1 cellular context compared by ENCODE assay signal in genomic region chr14:55103005-55103640, GRCh38.
A peak's percentile ranks its signal among the peaks of the same experiment; 100 is the strongest.
TF ChIP-seq lines count a peak whose summit lies in the region.

No MANE protein-coding gene starts in this region.

TF ChIP-seq in HepG2, 621 proteins besides CTCF, POLR2A, EP300 and RAD21 (continued from another document and continues in another):
- TF ChIP-seq GMEB1 (CRISPR knock-in tag; IDR thresholded peaks at IDR 0.05; ENCODE audit: borderline replicate concordance) (peak; percentile 53; the same call in 1 of the 2 replicates), ZNF639 (CRISPR knock-in tag; conservative IDR thresholded peaks at IDR 0.05) (no peak), PHF21A (CRISPR knock-in tag; IDR thresholded peaks at IDR 0.05) (peak; percentile 87), ARID4A (CRISPR knock-in tag; IDR thresholded peaks at IDR 0.05; ENCODE audit: borderline replicate concordance) (peak; percentile 41; the same call in 1 of the 2 replicates), TEF (CRISPR knock-in tag; IDR thresholded peaks at IDR 0.05) (no peak), ZNF883 (CRISPR knock-in tag; IDR thresholded peaks at IDR 0.05; ENCODE audit: not compliant biosample characterization) (peak; percentile 44), ZNF788 (CRISPR knock-in tag; IDR thresholded peaks at IDR 0.05; ENCODE audit: borderline replicate concordance) (peak; percentile 50; the same call in 1 of the 2 replicates), ZNF33B (CRISPR knock-in tag; IDR thresholded peaks at IDR 0.05) (0 out of 2 replicates have a peak, but pooled peaks have one; percentile 74), GATA4 (IDR thresholded peaks at IDR 0.05; ENCODE audit: borderline replicate concordance, low read depth) (peak; percentile 48; the same call in 1 of the 2 replicates), ZNF263 (CRISPR knock-in tag; IDR thresholded peaks at IDR 0.05) (peak; percentile 95), SP2 (CRISPR knock-in tag; IDR thresholded peaks at IDR 0.05) (no peak), HDAC6 (IDR thresholded peaks at IDR 0.05; ENCODE audit: low read depth, low read length) (no peak), PBX2 (CRISPR knock-in tag; IDR thresholded peaks at IDR 0.05) (no peak), HOXA9 (CRISPR knock-in tag; IDR thresholded peaks at IDR 0.05; ENCODE audit: borderline replicate concordance) (no peak), PLSCR1 (CRISPR knock-in tag; IDR thresholded peaks at IDR 0.05; ENCODE audit: borderline replicate concordance) (no peak), TBL1XR1 (IDR thresholded peaks at IDR 0.05; ENCODE audit: borderline replicate concordance, low read length, partially characterized antibody) (peak; percentile 25), PRPF4 (IDR thresholded peaks at IDR 0.05; ENCODE audit: low read depth, low read length, poor library complexity, severe bottlenecking) (no peak), ZNF879 (CRISPR knock-in tag; IDR thresholded peaks at IDR 0.05) (no peak), FOSL1 (CRISPR knock-in tag; IDR thresholded peaks at IDR 0.05; ENCODE audit: borderline replicate concordance) (peak; percentile 91), SOX6 (IDR thresholded peaks at IDR 0.05) (no peak), SOX6 (CRISPR knock-in tag; IDR thresholded peaks at IDR 0.05) (peak; percentile 83), ZNF839 (CRISPR knock-in tag; IDR thresholded peaks at IDR 0.05; ENCODE audit: borderline replicate concordance) (no peak), THRA (CRISPR knock-in tag; IDR thresholded peaks at IDR 0.05; ENCODE audit: borderline replicate concordance) (peak; percentile 76; the same call in 1 of the 2 replicates), REXO4 (CRISPR knock-in tag; IDR thresholded peaks at IDR 0.05; ENCODE audit: borderline replicate concordance) (no peak), DPF2 (CRISPR knock-in tag; IDR thresholded peaks at IDR 0.05; ENCODE audit: borderline replicate concordance, low read depth) (peak; percentile 87), ZNF556 (CRISPR knock-in tag; IDR thresholded peaks at IDR 0.05; ENCODE audit: borderline replicate concordance) (peak; percentile 50; the same call in 1 of the 2 replicates), ELK4 (CRISPR knock-in tag; IDR thresholded peaks at IDR 0.05; ENCODE audit: borderline replicate concordance) (no peak), ZBTB20 (CRISPR knock-in tag; IDR thresholded peaks at IDR 0.05; ENCODE audit: borderline replicate concordance, low read depth) (peak; percentile 81; the same call in 1 of the 2 replicates), IKZF1 (IDR thresholded peaks at IDR 0.05) (no peak), STAT5B (CRISPR knock-in tag; IDR thresholded peaks at IDR 0.05) (no peak), ZNF460 (CRISPR knock-in tag; IDR thresholded peaks at IDR 0.05; ENCODE audit: borderline replicate concordance) (no peak), RFXANK (CRISPR knock-in tag; IDR thresholded peaks at IDR 0.05) (no peak), JUNB (CRISPR knock-in tag; IDR thresholded peaks at IDR 0.05; ENCODE audit: borderline replicate concordance) (peak; percentile 82; the same call in 1 of the 2 replicates), HNRNPL (IDR thresholded peaks at IDR 0.05; ENCODE audit: low read depth, low read length) (no peak), ZBTB7A (CRISPR knock-in tag; IDR thresholded peaks at IDR 0.05) (no peak), ZNF343 (CRISPR knock-in tag; IDR thresholded peaks at IDR 0.05) (no peak), RORA (CRISPR knock-in tag; IDR thresholded peaks at IDR 0.05) (no peak), ZBTB14 (CRISPR knock-in tag; IDR thresholded peaks at IDR 0.05) (no peak), SIX4 (CRISPR knock-in tag; IDR thresholded peaks at IDR 0.05) (0 out of 2 replicates have a peak, but pooled peaks have one; percentile 11), HOXD1 (CRISPR knock-in tag; IDR thresholded peaks at IDR 0.05) (peak; percentile 78; the same call in 1 of the 2 replicates), THAP9 (CRISPR knock-in tag; IDR thresholded peaks at IDR 0.05; ENCODE audit: borderline replicate concordance) (peak; percentile 56; the same call in 1 of the 2 replicates), MAF1 (CRISPR knock-in tag; IDR thresholded peaks at IDR 0.05; ENCODE audit: borderline replicate concordance) (no peak), RARG (CRISPR knock-in tag; IDR thresholded peaks at IDR 0.05; ENCODE audit: low read depth) (no peak), ZFP36L1 (CRISPR knock-in tag; IDR thresholded peaks at IDR 0.05) (peak; percentile 76; the same call in 1 of the 2 replicates), ELF1 (CRISPR knock-in tag; IDR thresholded peaks at IDR 0.05) (0 out of 2 replicates have a peak, but pooled peaks have one; percentile 23), ZNF589 (CRISPR knock-in tag; conservative IDR thresholded peaks at IDR 0.05) (no peak), ZNF562 (CRISPR knock-in tag; IDR thresholded peaks at IDR 0.05; ENCODE audit: borderline replicate concordance) (no peak), NR2F1 (CRISPR knock-in tag; IDR thresholded peaks at IDR 0.05) (peak; percentile 52 to 54; a peak in 1 of 4 replicates), MBD4 (IDR thresholded peaks at IDR 0.05; ENCODE audit: borderline replicate concordance, low read length) (no peak), TEAD3 (CRISPR knock-in tag; optimal IDR thresholded peaks at IDR 0.05; ENCODE audit: borderline replicate concordance) (peak; percentile 92)
